In the genomic region with DNA sequence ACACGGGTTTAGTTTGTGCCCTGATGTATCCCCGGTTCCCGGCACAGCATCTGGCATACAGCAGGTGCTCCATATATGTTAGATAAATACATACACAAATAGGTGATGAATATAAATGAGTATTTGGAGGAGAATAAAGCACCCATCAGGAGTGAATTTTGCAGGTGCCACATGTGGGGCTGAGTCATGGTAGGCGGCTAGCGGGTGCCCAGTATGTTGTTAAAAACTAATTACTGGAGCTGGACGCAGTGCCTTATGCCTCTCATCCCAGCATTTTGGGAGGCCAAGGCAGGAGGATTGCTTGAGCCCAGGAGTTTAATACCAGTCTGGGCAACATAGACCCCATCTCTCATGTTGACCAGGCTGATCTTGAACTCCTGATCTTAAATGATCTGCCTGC, we compare ENCODE assay signal across 20 cellular contexts. TPM values are rescaled to one million over a fixed set of nuclear protein-coding genes. Genes with fewer than 3 reads are reported as not detected.
A peak's percentile ranks its signal among the peaks of the same experiment; 100 is the strongest.
DNase-seq lines count a peak whose midpoint lies in the region; ATAC-seq, FAIRE-seq and TF ChIP-seq lines count a peak whose summit lies in the region.
"Had no signal": no experiment of that assay in that cellular context is flagged by ENCODE, and none has a peak within 500 bp of the region (broad histone marks: within the 10 kb centered on the region; RNA-seq: fewer than 3 reads in every experiment).

No MANE protein-coding gene starts in this region.

- H3K9ac ChIP-seq in K562 (ENCODE audit: insufficient read depth in 1 of 2, low read depth in 2 of 2, low read length in 2 of 2): no peak overlapping the region
- H3K9ac ChIP-seq: BLaER1 had no signal

- in situ Hi-C loops in K562 (cut with MboI): no loop called here

- no peaks in the 10 kb centered on the region for H3K9me3 ChIP-seq in K562 (replicated peaks; ENCODE audit: control insufficient read depth, insufficient read depth, low read depth, low read length)
- H3K9me3 ChIP-seq: BLaER1 had no signal

- TF ChIP-seq POLR2A in K562 (conservative IDR thresholded peaks at IDR 0.05): no peak

- H3K9me1 ChIP-seq in K562 (ENCODE audit: control insufficient read depth, insufficient read depth, low read length): no peaks in the 10 kb centered on the region

- peaks cover 5% of the 10 kb centered on the region for H3K27me3 Mint-ChIP-seq in nephron (ENCODE audit: low read depth)
- H3K27me3 Mint-ChIP-seq: CD4-positive, alpha-beta memory T cell had no signal

- no peak for FAIRE-seq in K562 (lab: Jason Lieb, UNC)
- FAIRE-seq: H54, RCC 7860 had no signal

- H3K9me3 Mint-ChIP-seq in nephron: no peaks in the 10 kb centered on the region
- H3K9me3 Mint-ChIP-seq: CD4-positive, alpha-beta memory T cell had no signal

- DNase-seq in left ventricle myocardium superior (peak; percentile 20), left cardiac atrium (no peak), K562 (ENCODE audit: extremely low read depth in 1 of 4, low spot score in 3 of 4) (peak in 1 of 4 experiments; percentile 9), posterior vena cava (ENCODE audit: low spot score) (peak; percentile 19), OCI-M2 (lab: John Stamatoyannopoulos, UW; ENCODE audit: unreplicated experiment) (no peak), DMS114 treated with DMSO at 0.1 percent for 48 hours (lab: John Stamatoyannopoulos, UW; ENCODE audit: unreplicated experiment) (no peak)
- DNase-seq: CD4-positive, alpha-beta memory T cell; DND-41; MM.1S; NCI-H1092; NCI-H1436 treated with DMSO at 0.1 percent for 48 hours; NCI-H2029; NCI-H2171; NK-92 treated with Interleukin-12 subunit alpha and Interleukin-12 subunit beta, amount 100 ng/mL, for 24 hours; Right ventricle myocardium superior had no signal

- TF ChIP-seq CTCF in K562 (IDR thresholded peaks at IDR 0.05 in 2 of 3, conservative IDR thresholded peaks at IDR 0.05 in 1 of 3; ENCODE audit: insufficient read depth in 2 of 3, low read depth in 1 of 3, low read length in 3 of 3): no peak
- TF ChIP-seq CTCF in nephron (IDR thresholded peaks at IDR 0.05; ENCODE audit: unreplicated experiment in 3 of 3): no peak

- peaks cover 22 to 30% of the 10 kb centered on the region in 2 experiments; a peak in 4 of 5 replicates for H3K4me1 ChIP-seq in K562 (replicated peaks in 1 of 2; ENCODE audit: control insufficient read depth in 2 of 2, insufficient read depth in 2 of 2, low read length in 2 of 2)

- POLR2A ChIA-PET in K562 (lab: Yijun Ruan, JAX): interaction anchor here (0.7 to 1.9 kb wide), 2 partner anchors 15 to 116 kb away, joined by 3 to 7 read pairs; no protein-coding TSS in a partner anchor

- H3K4me1 Mint-ChIP-seq in nephron: peaks cover 54% of the 10 kb centered on the region

- no peak for ATAC-seq in left ventricle myocardium superior
- no peak for ATAC-seq in left cardiac atrium
- ATAC-seq in K562: no peak
- no peak for ATAC-seq in HG03135 (IDR thresholded peaks at IDR 0.05; ENCODE audit: unreplicated experiment)

- H3K4me3 Mint-ChIP-seq in nephron: no peak overlapping the region
- H3K4me3 Mint-ChIP-seq: CD4-positive, alpha-beta memory T cell had no signal

- intact Hi-C loops in left ventricle myocardium superior (cut with micrococcal nuclease) (no loop called here), left cardiac atrium (cut with DNase I) (no loop called here), K562 (cut with micrococcal nuclease) (loop anchor here (5.0 kb wide), 1 partner anchor 101 kb away; no protein-coding TSS in a partner anchor), posterior vena cava (cut with DNase I) (no loop called here)

- H3K27ac Mint-ChIP-seq in nephron: peak overlapping the region; percentile 84 to 94 (median 88)

- H3K36me3 Mint-ChIP-seq in nephron (ENCODE audit: low read depth): no peaks in the 10 kb centered on the region
- H3K36me3 Mint-ChIP-seq: CD4-positive, alpha-beta memory T cell had no signal

- no peak overlapping the region for H3K27ac ChIP-seq in K562 (ENCODE audit: extremely low read depth, low read depth, low read length)
- H3K27ac ChIP-seq: BLaER1 had no signal

- CTCF ChIA-PET in K562 (lab: Yijun Ruan, JAX; ENCODE audit: low intra/inter-chr PET ratio): interaction anchor here (0.6 kb wide), 1 partner anchor 222 kb away, joined by 4 read pairs; no protein-coding TSS in a partner anchor

- H4K20me1 ChIP-seq in K562 (replicated peaks; ENCODE audit: control insufficient read depth, insufficient read depth, low read length): no peaks in the 10 kb centered on the region
- H4K20me1 ChIP-seq: BLaER1 had no signal

- no peak for TF ChIP-seq RAD21 in K562 (CRISPR knock-in tag; conservative IDR thresholded peaks at IDR 0.05 in 1 of 2, IDR thresholded peaks at IDR 0.05 in 1 of 2)

- BruUV-seq in K562 (replicated peaks; lab: Mats Ljungman, UMichigan): no TSS peak

- H2AFZ ChIP-seq in K562 (ENCODE audit: low read depth, low read length): no peak overlapping the region

- H3K79me2 ChIP-seq in K562 (ENCODE audit: control insufficient read depth, insufficient read depth, low read length): no peaks in the 10 kb centered on the region

- no peak overlapping the region for H3K4me2 ChIP-seq in K562 (ENCODE audit: insufficient read depth, low read length)
- H3K4me2 ChIP-seq: BLaER1 had no signal

- H3K4me3 ChIP-seq in K562: no peak overlapping the region
- H3K4me3 ChIP-seq: BLaER1 had no signal

- H3K27me3 ChIP-seq in K562 (ENCODE audit: control insufficient read depth in 2 of 2, insufficient read depth in 2 of 2, low read length in 2 of 2): no peaks in the 10 kb centered on the region
- H3K27me3 ChIP-seq: BLaER1 had no signal

- no peaks in the 10 kb centered on the region for H3K36me3 ChIP-seq in K562 (ENCODE audit: control insufficient read depth, insufficient read depth, low read length)
- H3K36me3 ChIP-seq: BLaER1 had no signal

- WGBS in K562 (ENCODE audit: insufficient coverage, low coverage, missing lambda C conversion rate): 81% methylated on average over 6 of the region's 6 CpGs

- TF ChIP-seq EP300 in K562 (IDR thresholded peaks at IDR 0.05; ENCODE audit: low read length): no peak

TF ChIP-seq in K562, 482 proteins besides CTCF, POLR2A, EP300 and RAD21 (continues in another document):
- TF ChIP-seq BDP1 (IDR thresholded peaks at IDR 0.05; ENCODE audit: insufficient read depth, insufficient read length) (no peak), TRIM24 (IDR thresholded peaks at IDR 0.05) (no peak), GATAD2B (IDR thresholded peaks at IDR 0.05; ENCODE audit: borderline replicate concordance) (no peak)
- TF ChIP-seq, protein P1, sequence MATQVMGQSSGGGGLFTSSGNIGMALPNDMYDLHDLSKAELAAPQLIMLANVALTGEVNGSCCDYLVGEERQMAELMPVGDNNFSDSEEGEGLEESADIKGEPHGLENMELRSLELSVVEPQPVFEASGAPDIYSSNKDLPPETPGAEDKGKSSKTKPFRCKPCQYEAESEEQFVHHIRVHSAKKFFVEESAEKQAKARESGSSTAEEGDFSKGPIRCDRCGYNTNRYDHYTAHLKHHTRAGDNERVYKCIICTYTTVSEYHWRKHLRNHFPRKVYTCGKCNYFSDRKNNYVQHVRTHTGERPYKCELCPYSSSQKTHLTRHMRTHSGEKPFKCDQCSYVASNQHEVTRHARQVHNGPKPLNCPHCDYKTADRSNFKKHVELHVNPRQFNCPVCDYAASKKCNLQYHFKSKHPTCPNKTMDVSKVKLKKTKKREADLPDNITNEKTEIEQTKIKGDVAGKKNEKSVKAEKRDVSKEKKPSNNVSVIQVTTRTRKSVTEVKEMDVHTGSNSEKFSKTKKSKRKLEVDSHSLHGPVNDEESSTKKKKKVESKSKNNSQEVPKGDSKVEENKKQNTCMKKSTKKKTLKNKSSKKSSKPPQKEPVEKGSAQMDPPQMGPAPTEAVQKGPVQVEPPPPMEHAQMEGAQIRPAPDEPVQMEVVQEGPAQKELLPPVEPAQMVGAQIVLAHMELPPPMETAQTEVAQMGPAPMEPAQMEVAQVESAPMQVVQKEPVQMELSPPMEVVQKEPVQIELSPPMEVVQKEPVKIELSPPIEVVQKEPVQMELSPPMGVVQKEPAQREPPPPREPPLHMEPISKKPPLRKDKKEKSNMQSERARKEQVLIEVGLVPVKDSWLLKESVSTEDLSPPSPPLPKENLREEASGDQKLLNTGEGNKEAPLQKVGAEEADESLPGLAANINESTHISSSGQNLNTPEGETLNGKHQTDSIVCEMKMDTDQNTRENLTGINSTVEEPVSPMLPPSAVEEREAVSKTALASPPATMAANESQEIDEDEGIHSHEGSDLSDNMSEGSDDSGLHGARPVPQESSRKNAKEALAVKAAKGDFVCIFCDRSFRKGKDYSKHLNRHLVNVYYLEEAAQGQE (CRISPR knock-in tag; IDR thresholded peaks at IDR 0.05; ENCODE audit: low read depth): no peak

RNA-seq across cellular contexts. Expression of a gene that starts 16.7 kb away (rescaled TPM):
- total RNA-seq in left ventricle myocardium superior (59.1 TPM), left cardiac atrium (10 to 100 TPM; 71.8 to 77.4 TPM), K562 (2014; rRNA removed) (21.3 and 29.6 TPM in 2 replicates), K562 (2014; rRNA removed; fragmentation: Illumina TruSeq; extraction: Trizol) (31.2 and 40.7 TPM in 2 replicates), K562 (2015; rRNA removed; fragmentation: Illumina TruSeq; extraction: Trizol) (26.1 and 29.2 TPM in 2 replicates), K562 (2021) (139 and 163 TPM in 2 replicates), posterior vena cava (100 to 1,000 TPM; 154 to 155 TPM)
- 60.7 and 84.8 TPM in 2 replicates for total RNA-seq in K562 (2011; cell fraction: chromatin; rRNA removed; ENCODE audit: low replicate concordance)
- 47.0 and 48.4 TPM in 2 replicates for total RNA-seq in K562 (2011; cell fraction: nucleolus; rRNA removed)
- total RNA-seq in K562 (2011; cell fraction: nucleoplasm; rRNA removed): 68.6 and 84.8 TPM in 2 replicates
- polyA plus RNA-seq in K562 (2011; rRNA removed) (41.5 and 104 TPM in 2 replicates), K562 (2014; fragmentation: Illumina TruSeq; extraction: Trizol) (109 and 115 TPM in 2 replicates), K562 (2014; fragmentation: Nextera tagmentation; extraction: Ambion mirVana) (1 to 10 TPM; 8.2 to 9.7 TPM), K562 (2014; rRNA removed) (51.3 and 56.8 TPM in 2 replicates)
- 45.0 and 57.5 TPM in 2 replicates for polyA plus RNA-seq in K562 (2011; cell fraction: cytosol; rRNA removed)
- polyA plus RNA-seq in K562 (2011; cell fraction: nucleus; rRNA removed): 49.0 and 54.9 TPM in 2 replicates
- polyA plus RNA-seq in K562 (2012): 84.9 and 101 TPM in 2 replicates
- 49.4 and 58.2 TPM in 2 replicates for polyA minus RNA-seq in K562 (2011; rRNA and poly(A)+ RNA removed)
- 68.3 and 88.6 TPM in 2 replicates for polyA minus RNA-seq in K562 (2011; cell fraction: cytosol; rRNA and poly(A)+ RNA removed)
- 15.8 and 27.9 TPM in 2 replicates for polyA minus RNA-seq in K562 (2011; cell fraction: nucleus; rRNA and poly(A)+ RNA removed)

Comparison
In these comparisons a context has a peak if more than half of its experiments do, and no peak if none do; other contexts are left out.
1. DNase-seq: peak in left ventricle myocardium superior (single experiment) and posterior vena cava (single experiment); none in left cardiac atrium (single experiment), OCI-M2 (single experiment) and DMS114 treated with DMSO at 0.1 percent for 48 hours (single experiment).